ENCODE assay signal across 8 cellular contexts in the genomic region with DNA sequence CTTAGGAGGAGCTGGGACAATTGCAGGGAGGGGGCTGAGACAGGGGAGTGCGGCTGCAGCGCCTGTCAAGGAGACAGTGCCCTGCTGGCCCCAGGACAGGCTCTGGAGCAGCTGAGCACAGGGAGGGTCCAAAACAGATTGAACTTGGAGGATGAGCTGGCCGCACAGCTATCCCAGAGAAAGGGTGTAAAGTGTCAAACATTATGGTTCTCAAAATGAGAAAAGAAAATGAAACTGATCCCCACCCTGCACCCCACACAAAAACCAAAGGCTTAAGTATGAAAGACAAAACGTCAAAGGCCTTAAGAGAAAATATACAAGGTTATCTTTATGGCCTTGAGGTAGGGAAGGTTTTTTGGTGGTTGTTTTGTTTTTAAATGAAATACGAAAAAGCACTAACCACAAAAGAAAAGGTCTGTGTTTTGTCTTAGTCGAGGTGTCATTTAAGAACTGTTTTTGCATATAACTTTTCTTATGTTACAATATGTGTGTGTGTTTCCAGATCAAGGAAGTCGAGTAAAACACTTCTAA.
A peak's percentile ranks its signal among the peaks of the same experiment; 100 is the strongest.
DNase-seq lines count a peak whose midpoint lies in the region; ATAC-seq and TF ChIP-seq lines count a peak whose summit lies in the region.

No MANE protein-coding gene starts in this region.

- H3K4me1 ChIP-seq in foreskin keratinocyte = peaks cover 5% of the 10 kb centered on the region

- H3K27ac ChIP-seq in foreskin keratinocyte = no peak overlapping the region

- intact Hi-C loops in activated CD8-positive, alpha-beta T cell treated with anti-CD3 and anti-CD28 coated beads for 36 hours (cut with micrococcal nuclease) = loop anchor here (5.0 kb wide), 1 partner anchor 33 kb away; no protein-coding TSS in a partner anchor

- peaks cover 74% of the 10 kb centered on the region for H3K4me1 Mint-ChIP-seq in activated CD8-positive, alpha-beta T cell treated with anti-CD3 and anti-CD28 coated beads for 36 hours (ENCODE audit: low read depth)
- peaks cover 49 to 61% of the 10 kb centered on the region in 2 donors for H3K4me1 Mint-ChIP-seq in immature natural killer cell

- CTCF ChIA-PET in activated CD8-positive, alpha-beta T cell treated with anti-CD3 and anti-CD28 coated beads for 36 hours (lab: Charles Lee) = interaction anchor here (1.8 kb wide), 1 partner anchor 21 kb away, joined by 4 read pairs; no protein-coding TSS in a partner anchor

- ATAC-seq in GM18868 (IDR thresholded peaks at IDR 0.05; ENCODE audit: unreplicated experiment) (peak; percentile 34), HG02798 (IDR thresholded peaks at IDR 0.05; ENCODE audit: poor library complexity, unreplicated experiment) (peak; percentile 69), foreskin keratinocyte (no peak)
- ATAC-seq in activated CD8-positive, alpha-beta T cell treated with anti-CD3 and anti-CD28 coated beads for 36 hours = peak; percentile 58

- DNase-seq in activated CD8-positive, alpha-beta T cell treated with anti-CD3 and anti-CD28 coated beads for 36 hours = peak; percentile 77
- peak; percentile 69 to 72 (median 70) for DNase-seq in immature natural killer cell
- no peak for DNase-seq in NK-92 treated with Interleukin-12 subunit alpha and Interleukin-12 subunit beta, amount 100 ng/mL, for 24 hours (lab: John Stamatoyannopoulos, UW)
- no peak for DNase-seq in foreskin keratinocyte
- no peak for DNase-seq in NCI-H1048 (lab: John Stamatoyannopoulos, UW)
- DNase-seq in A172 (ENCODE audit: low spot score) = no peak

- H3K27me3 ChIP-seq in foreskin keratinocyte = no peaks in the 10 kb centered on the region

- TF ChIP-seq CTCF in activated CD8-positive, alpha-beta T cell treated with anti-CD3 and anti-CD28 coated beads for 36 hours (IDR thresholded peaks at IDR 0.05) = no peak
- TF ChIP-seq CTCF in foreskin keratinocyte (conservative IDR thresholded peaks at IDR 0.05) = no peak

- POLR2A ChIA-PET in activated CD8-positive, alpha-beta T cell treated with anti-CD3 and anti-CD28 coated beads for 36 hours (lab: Charles Lee) = interaction anchor here (0.7 to 1.4 kb wide), 3 partner anchors 10 to 15 kb away, joined by 3 read pairs; no protein-coding TSS in a partner anchor

- no peaks in the 10 kb centered on the region for H3K36me3 Mint-ChIP-seq in activated CD8-positive, alpha-beta T cell treated with anti-CD3 and anti-CD28 coated beads for 36 hours (ENCODE audit: low read depth)
- no peaks in the 10 kb centered on the region for H3K36me3 Mint-ChIP-seq in immature natural killer cell

- peak overlapping the region; percentile 94 for H3K27ac Mint-ChIP-seq in activated CD8-positive, alpha-beta T cell treated with anti-CD3 and anti-CD28 coated beads for 36 hours
- peak overlapping the region; percentile 97 to 99 (median 98) for H3K27ac Mint-ChIP-seq in immature natural killer cell

- H3K4me3 Mint-ChIP-seq in activated CD8-positive, alpha-beta T cell treated with anti-CD3 and anti-CD28 coated beads for 36 hours = peak overlapping the region; percentile 59
- H3K4me3 Mint-ChIP-seq in immature natural killer cell = peak overlapping the region; percentile 75 to 89 (median 83)

- H3K27me3 Mint-ChIP-seq in activated CD8-positive, alpha-beta T cell treated with anti-CD3 and anti-CD28 coated beads for 36 hours = peaks cover 1% of the 10 kb centered on the region
- H3K27me3 Mint-ChIP-seq in immature natural killer cell (ENCODE audit: low read depth in 3 of 3) = peaks cover 3 to 6% (median 4%) of the 10 kb centered on the region in 3 donors

- no peaks in the 10 kb centered on the region for H3K9me3 Mint-ChIP-seq in activated CD8-positive, alpha-beta T cell treated with anti-CD3 and anti-CD28 coated beads for 36 hours
- H3K9me3 Mint-ChIP-seq in immature natural killer cell = no peaks in the 10 kb centered on the region

Comparison
In these comparisons a context has a peak if more than half of its experiments do, and no peak if none do; other contexts are left out.
1. DNase-seq: peak in activated CD8-positive, alpha-beta T cell treated with anti-CD3 and anti-CD28 coated beads for 36 hours (single experiment) and immature natural killer cell (3 of 3); none in NK-92 treated with Interleukin-12 subunit alpha and Interleukin-12 subunit beta, amount 100 ng/mL, for 24 hours (single experiment), foreskin keratinocyte (0 of 2), NCI-H1048 (single experiment) and A172 (single experiment).